In genomic region chr5:111757582-111758283, GRCh38 we compare ENCODE assay signal across 8 cellular contexts. TPM values are rescaled to one million over a fixed set of nuclear protein-coding genes. Genes with fewer than 3 reads are reported as not detected.
A peak's percentile ranks its signal among the peaks of the same experiment; 100 is the strongest.
DNase-seq lines count a peak whose midpoint lies in the region; ATAC-seq, FAIRE-seq and TF ChIP-seq lines count a peak whose summit lies in the region.

No MANE protein-coding gene starts in this region.

- peak; percentile 57 for ATAC-seq in GM18519 (IDR thresholded peaks at IDR 0.05; ENCODE audit: low FRiP score, unreplicated experiment)
- peak; percentile 76 for ATAC-seq in HG03039 (IDR thresholded peaks at IDR 0.05; ENCODE audit: unreplicated experiment)

- peaks cover 0 to 4% of the 10 kb centered on the region in 2 donors for H3K4me1 ChIP-seq in small intestine (ENCODE audit: control insufficient read depth in 2 of 2, insufficient read depth in 1 of 2, low read depth in 1 of 2, low read length in 1 of 2)

- H3K27me3 ChIP-seq in small intestine (ENCODE audit: control insufficient read depth in 2 of 2, insufficient read depth in 2 of 2, low read length in 2 of 2), result no peaks in the 10 kb centered on the region

- H3K27ac ChIP-seq in VCaP (peak overlapping the region; percentile 99), small intestine (ENCODE audit: low read depth in 1 of 2, low read length in 1 of 2) (peak overlapping the region; percentile 83 to 85)

- FAIRE-seq in small intestine (lab: Jason Lieb, UNC), result no peak

- in situ Hi-C loops in T47D (cut with HindIII; ENCODE audit: low pct_unique_long_range_greater_than_20kb, low sequenced_read_pairs), result no loop called here

- TF ChIP-seq CTCF in VCaP (conservative IDR thresholded peaks at IDR 0.05), result 0 out of 2 replicates have a peak, but pooled peaks have one; percentile 18

- WGBS in small intestine, 3 donors, result 0 to 1% (median 1%) methylated on average over 59 to 88 of the region's 88 CpGs

- H3K9me3 ChIP-seq in small intestine (ENCODE audit: control insufficient read depth, low read depth), result no peaks in the 10 kb centered on the region

- DNase-seq in A172 (ENCODE audit: low spot score), result peak; percentile 76
- peak; percentile 26 for DNase-seq in NCI-H2081 treated with DMSO at 0.1 percent for 48 hours (lab: John Stamatoyannopoulos, UW)
- DNase-seq in T47D (ENCODE audit: low read depth in 1 of 2, low spot score in 1 of 2), result peak; percentile 86 to 94
- peak; percentile 79 for DNase-seq in iPS-NIHi11 (ENCODE audit: low spot score)
- DNase-seq in small intestine, result peak; percentile 77

- no peaks in the 10 kb centered on the region for H3K36me3 ChIP-seq in small intestine (ENCODE audit: control insufficient read depth in 2 of 2, insufficient read depth in 2 of 2, low read length in 2 of 2)

- peak overlapping the region; percentile 72 to 78 for H3K4me3 ChIP-seq in small intestine (ENCODE audit: low read depth in 1 of 2, low read length in 2 of 2)

RNA-seq across cellular contexts. Expression of gene NREP, which starts 0.7 kb away (rescaled TPM):
- 22.3 and 27.2 TPM in 2 replicates for total RNA-seq in A172 (2014; rRNA removed; shearing (Covaris generic))
- 10 to 100 TPM in 1 of 3 donors, 1 to 10 TPM in 2; 1.8 to 16.0 (median 4.1) TPM for polyA plus RNA-seq in small intestine

Comparison
In these comparisons a context has a peak if more than half of its experiments do, and no peak if none do; other contexts are left out.
1. Peak in every context shown above with its lines: DNase-seq, ATAC-seq, H3K4me3 ChIP-seq and H3K27ac ChIP-seq.
2. DNase-seq: peak in every context shown above with its lines; median percentile 90 in T47D; 79 in iPS-NIHi11; 77 in small intestine; 76 in A172; 26 in NCI-H2081 treated with DMSO at 0.1 percent for 48 hours.